ENCODE assay signal across 10 cellular contexts in the genomic region with DNA sequence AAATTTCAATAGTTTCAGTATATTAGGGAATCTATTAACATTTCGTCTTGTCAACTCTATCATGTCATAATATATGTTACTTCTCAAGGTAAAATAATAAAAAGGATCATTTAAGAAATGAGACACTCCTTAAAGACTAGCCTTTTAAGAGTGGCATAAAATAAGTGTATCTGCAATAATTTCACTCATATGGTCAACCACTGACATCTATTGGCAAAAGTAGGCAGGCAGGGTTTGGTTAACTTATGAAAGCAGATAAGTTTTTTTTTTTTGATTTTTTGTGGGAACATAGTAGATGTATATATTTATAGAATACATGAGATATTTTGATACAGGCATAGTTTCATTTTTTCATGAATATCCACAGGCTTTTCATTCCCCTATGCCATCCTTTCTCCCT. TPM values are rescaled to one million over a fixed set of nuclear protein-coding genes. Genes with fewer than 3 reads are reported as not detected.
A peak's percentile ranks its signal among the peaks of the same experiment; 100 is the strongest.
DNase-seq lines count a peak whose midpoint lies in the region; ATAC-seq and TF ChIP-seq lines count a peak whose summit lies in the region.
"Had no signal": no experiment of that assay in that cellular context is flagged by ENCODE, and none has a peak within 500 bp of the region (broad histone marks: within the 10 kb centered on the region; RNA-seq: fewer than 3 reads in every experiment).

No MANE protein-coding gene starts in this region.

- no peak overlapping the region for H3K4me3 Mint-ChIP-seq in H9
- H3K4me3 Mint-ChIP-seq in stimulated activated memory B cell treated with anti-CD40 and anti-IgM and Interleukin-4, amounts not matched to agents 10 μg/mL and 1 μg/mL and 100 μg/mL, for 72 hours = no peak overlapping the region
- H3K4me3 Mint-ChIP-seq: naive B cell had no signal

- H3F3A ChIP-seq in PC-3 (ENCODE audit: low read length, unreplicated experiment) = no peaks in the 10 kb centered on the region

- DNase-seq in A673 (ENCODE audit: low spot score) (peak; percentile 86), H9 (no peak), PC-3 (peak; percentile 34), fibroblast of the aortic adventitia (ENCODE audit: low read depth) (peak; percentile 84), H7 (no peak)
- DNase-seq: activated CD4-positive, alpha-beta T cell treated with anti-CD3 and anti-CD28 coated beads, Interleukin-2, amount 50 U/mL, for 48 hours; naive B cell had no signal

- H3K9me3 ChIP-seq in A673 (ENCODE audit: low read depth, low read length, poor library complexity, severe bottlenecking) = peaks cover 23% of the 10 kb centered on the region
- H3K9me3 ChIP-seq in H9 (ENCODE audit: control insufficient read depth, low read depth, low read length) = no peaks in the 10 kb centered on the region
- no peaks in the 10 kb centered on the region for H3K9me3 ChIP-seq in PC-3 (ENCODE audit: low read length)

- H2BK20ac ChIP-seq in H9 (ENCODE audit: low read depth, low read length, poor library complexity, severe bottlenecking) = no peak overlapping the region

- peaks cover 4 to 18% (median 7%) of the 10 kb centered on the region in 3 experiments for H3K36me3 Mint-ChIP-seq in H9 (ENCODE audit: insufficient read depth in 1 of 3, low read depth in 3 of 3)
- H3K36me3 Mint-ChIP-seq in stimulated activated memory B cell treated with anti-CD40 and anti-IgM and Interleukin-4, amounts not matched to agents 10 μg/mL and 1 μg/mL and 100 μg/mL, for 72 hours = no peaks in the 10 kb centered on the region

- H3K36me3 ChIP-seq in A673 (ENCODE audit: insufficient read depth, low read length, poor library complexity, severe bottlenecking) (peaks cover 12% of the 10 kb centered on the region), PC-3 (ENCODE audit: low read depth, low read length) (no peaks in the 10 kb centered on the region; the same call in 1 of the 2 replicates), H7 (replicated peaks; ENCODE audit: control insufficient read depth, insufficient read depth, low read length) (no peaks in the 10 kb centered on the region)

- no peaks in the 10 kb centered on the region for H3K27me3 ChIP-seq in A673 (replicated peaks; ENCODE audit: insufficient read depth, low read depth, low read length, poor library complexity)
- no peaks in the 10 kb centered on the region for H3K27me3 ChIP-seq in H9 (ENCODE audit: insufficient read depth, low read length)
- no peaks in the 10 kb centered on the region for H3K27me3 ChIP-seq in PC-3 (ENCODE audit: low read length)
- no peaks in the 10 kb centered on the region for H3K27me3 ChIP-seq in H7 (ENCODE audit: control insufficient read depth, insufficient read depth, low read length)

- no peak overlapping the region for H2BK5ac ChIP-seq in H9 (ENCODE audit: insufficient read length, low read length)

- H3T11ph ChIP-seq in H9 (ENCODE audit: low read length) = no peak overlapping the region

- H3K56ac ChIP-seq in H9 (ENCODE audit: insufficient read length, low read depth, low read length) = no peak overlapping the region

- H3K4me2 ChIP-seq in H9 (ENCODE audit: insufficient read depth, insufficient read length, low read length) = no peak overlapping the region
- no peak overlapping the region for H3K4me2 ChIP-seq in PC-3 (ENCODE audit: low read length)

- BruUV-seq in A673 (replicated peaks; lab: Mats Ljungman, UMichigan) (no TSS peak), PC-3 (replicated peaks; lab: Mats Ljungman, UMichigan) (no TSS peak)

- no peak overlapping the region for H3K18ac ChIP-seq in H9 (ENCODE audit: insufficient read length, low read depth, low read length)

- no peak overlapping the region for H3K27ac Mint-ChIP-seq in H9
- no peak overlapping the region for H3K27ac Mint-ChIP-seq in stimulated activated memory B cell treated with anti-CD40 and anti-IgM and Interleukin-4, amounts not matched to agents 10 μg/mL and 1 μg/mL and 100 μg/mL, for 72 hours

- H4K5ac ChIP-seq in H9 (ENCODE audit: insufficient read length, low read depth, low read length) = no peak overlapping the region

- H3K4me1 ChIP-seq in A673 (ENCODE audit: insufficient read depth, low read length, poor library complexity, severe bottlenecking) (peaks cover 44% of the 10 kb centered on the region), H9 (ENCODE audit: insufficient read depth, low read length) (no peaks in the 10 kb centered on the region), PC-3 (ENCODE audit: insufficient read depth, low read length) (no peaks in the 10 kb centered on the region)

- no peak overlapping the region for H3K23ac ChIP-seq in H9 (ENCODE audit: insufficient read length, low read depth, low read length)

- no peak overlapping the region for H2BK12ac ChIP-seq in H9 (ENCODE audit: insufficient read length, low read depth, low read length)

- no peak overlapping the region for H3K4ac ChIP-seq in H9 (ENCODE audit: low read depth, low read length)

- no peak overlapping the region for H4K91ac ChIP-seq in H9 (ENCODE audit: insufficient read length, low read depth, low read length)

- H2BK15ac ChIP-seq in H9 (ENCODE audit: low read depth, low read length) = no peak overlapping the region

- TF ChIP-seq CTCF in A673 (conservative IDR thresholded peaks at IDR 0.05; ENCODE audit: low read depth, low read length) (peak; percentile 81), H9 (conservative IDR thresholded peaks at IDR 0.05) (peak; percentile 50; the same call in 2 of the 3 replicates), PC-3 (conservative IDR thresholded peaks at IDR 0.05; ENCODE audit: low read depth, low read length) (peak; percentile 54), fibroblast of the aortic adventitia (IDR thresholded peaks at IDR 0.05; ENCODE audit: insufficient read depth, low read length) (peak; percentile 89)

- no peaks in the 10 kb centered on the region for H3K27me3 Mint-ChIP-seq in H9 (ENCODE audit: low read depth)
- no peaks in the 10 kb centered on the region for H3K27me3 Mint-ChIP-seq in stimulated activated memory B cell treated with anti-CD40 and anti-IgM and Interleukin-4, amounts not matched to agents 10 μg/mL and 1 μg/mL and 100 μg/mL, for 72 hours
- H3K27me3 Mint-ChIP-seq: naive B cell had no signal

- H3K4me3 ChIP-seq in A673 (ENCODE audit: low read depth, low read length, poor library complexity, severe bottlenecking) = no peak overlapping the region
- no peak overlapping the region for H3K4me3 ChIP-seq in PC-3 (ENCODE audit: low read length)
- no peak overlapping the region for H3K4me3 ChIP-seq in fibroblast of the aortic adventitia (ENCODE audit: low read depth, low read length)
- H3K4me3 ChIP-seq in H7 (ENCODE audit: insufficient read depth, low read depth, low read length) = no peak overlapping the region

- CTCF ChIA-PET in A673 (lab: Charles Lee) (interaction anchor here (1.3 kb wide), 1 partner anchor 303 kb away, joined by 11 read pairs; no protein-coding TSS in a partner anchor), PC-3 (lab: Charles Lee) (no interaction called here)

- H3K9me2 ChIP-seq in PC-3 (replicated peaks; ENCODE audit: low read length) = no peaks in the 10 kb centered on the region

- H4K8ac ChIP-seq in H9 (replicated peaks; ENCODE audit: insufficient read length, low read depth, low read length) = no peak overlapping the region

- H3K27ac ChIP-seq in A673 (ENCODE audit: low read depth, low read length, poor library complexity, severe bottlenecking) = peak overlapping the region; percentile 62
- H3K27ac ChIP-seq in H9 (ENCODE audit: insufficient read length, low read depth, low read length) = no peak overlapping the region
- H3K27ac ChIP-seq in PC-3 (ENCODE audit: low read length) = no peak overlapping the region

- H3K9ac ChIP-seq in H9 (ENCODE audit: extremely low read depth, insufficient read length, low read length) (no peak overlapping the region), PC-3 (ENCODE audit: low read length) (no peak overlapping the region)

- H3K14ac ChIP-seq in H9 (ENCODE audit: insufficient read depth, low read length) = no peak overlapping the region

- H3K79me2 ChIP-seq in H9 (ENCODE audit: insufficient read depth, low read length) (no peaks in the 10 kb centered on the region), PC-3 (ENCODE audit: low read length) (no peaks in the 10 kb centered on the region)

- H2AFZ ChIP-seq in H9 (ENCODE audit: low read length) (no peak overlapping the region), PC-3 (ENCODE audit: low read length) (no peak overlapping the region)

- H3K4me1 Mint-ChIP-seq in H9 = 0 out of 4 replicates have a peak, but pooled peaks cover 0 to 1% of the 10 kb centered on the region in 2 experiments
- H3K4me1 Mint-ChIP-seq in stimulated activated memory B cell treated with anti-CD40 and anti-IgM and Interleukin-4, amounts not matched to agents 10 μg/mL and 1 μg/mL and 100 μg/mL, for 72 hours = no peaks in the 10 kb centered on the region
- H3K4me1 Mint-ChIP-seq: naive B cell had no signal

- no CpG with 5 or more reads among the region's 1 CpG for WGBS in H9 (ENCODE audit: extremely low coverage, insufficient read length, low lambda C conversion rate)

- H4K20me1 ChIP-seq in H9 (ENCODE audit: control insufficient read depth, insufficient read depth, insufficient read length) = no peaks in the 10 kb centered on the region
- no peaks in the 10 kb centered on the region for H4K20me1 ChIP-seq in PC-3 (ENCODE audit: low read length)

- POLR2A ChIA-PET in A673 (lab: Charles Lee; ENCODE audit: low non-redundant PET) (no interaction called here), PC-3 (lab: Charles Lee; ENCODE audit: unreplicated experiment) (no interaction called here)

- no peak overlapping the region for H2AK5ac ChIP-seq in H9 (ENCODE audit: insufficient read length, low read length)

- ATAC-seq in PC-3 (peak; percentile 51), HG02763 (IDR thresholded peaks at IDR 0.05; ENCODE audit: unreplicated experiment) (no peak), GM19463 (IDR thresholded peaks at IDR 0.05; ENCODE audit: unreplicated experiment) (no peak)
- ATAC-seq in stimulated activated memory B cell treated with anti-CD40 and anti-IgM and Interleukin-4, amounts not matched to agents 10 μg/mL and 1 μg/mL and 100 μg/mL, for 72 hours = no peak

- H3K79me1 ChIP-seq in H9 (ENCODE audit: insufficient read depth, low read depth, low read length, poor library complexity, severe bottlenecking) = no peaks in the 10 kb centered on the region

- no peaks in the 10 kb centered on the region for H3K23me2 ChIP-seq in H9 (ENCODE audit: insufficient read length, low read depth, low read length, poor library complexity, severe bottlenecking)

- H2BK120ac ChIP-seq in H9 (ENCODE audit: low read depth, low read length, poor library complexity, severe bottlenecking) = no peak overlapping the region

- intact Hi-C loops in A673 (cut with micrococcal nuclease; ENCODE audit: unreplicated experiment) (loop anchor here (1.0 to 10.0 kb wide), 4 partner anchors 84 to 1676 kb away; no protein-coding TSS in a partner anchor), PC-3 (cut with micrococcal nuclease) (loop anchor here (1.0 to 5.0 kb wide), 2 partner anchors 136 to 318 kb away; no protein-coding TSS in a partner anchor)

- H3K9me3 Mint-ChIP-seq in H9 = peaks cover 16 to 20% of the 10 kb centered on the region in 2 experiments
- peaks cover 8% of the 10 kb centered on the region for H3K9me3 Mint-ChIP-seq in stimulated activated memory B cell treated with anti-CD40 and anti-IgM and Interleukin-4, amounts not matched to agents 10 μg/mL and 1 μg/mL and 100 μg/mL, for 72 hours

RNA-seq across cellular contexts. Expression of gene RGS21, which starts 5.5 kb away (rescaled TPM):
- total RNA-seq in A673 (2021) (0.17 and 0.43 TPM in 2 replicates), H9 (2021) (not detected in 2 replicates), PC-3 (2014; rRNA removed) (not detected in 2 replicates), fibroblast of the aortic adventitia (ENCODE audit: low replicate concordance) (not detected in 2 replicates)
- not detected in 2 replicates for total RNA-seq in H7 (2014; rRNA removed; shearing (Covaris generic))

Comparison
In these comparisons a context has a peak if more than half of its experiments do, and no peak if none do; other contexts are left out.
1. DNase-seq: peak in A673 (single experiment), PC-3 (single experiment) and fibroblast of the aortic adventitia (single experiment); none in H9 (single experiment) and H7 (single experiment).
2. Peak in every context shown above with its lines, with median percentiles within 50 percentile points of each other: CTCF ChIP-seq.